Comparison of ENCODE assay signal across 1 cellular context in the genomic region with DNA sequence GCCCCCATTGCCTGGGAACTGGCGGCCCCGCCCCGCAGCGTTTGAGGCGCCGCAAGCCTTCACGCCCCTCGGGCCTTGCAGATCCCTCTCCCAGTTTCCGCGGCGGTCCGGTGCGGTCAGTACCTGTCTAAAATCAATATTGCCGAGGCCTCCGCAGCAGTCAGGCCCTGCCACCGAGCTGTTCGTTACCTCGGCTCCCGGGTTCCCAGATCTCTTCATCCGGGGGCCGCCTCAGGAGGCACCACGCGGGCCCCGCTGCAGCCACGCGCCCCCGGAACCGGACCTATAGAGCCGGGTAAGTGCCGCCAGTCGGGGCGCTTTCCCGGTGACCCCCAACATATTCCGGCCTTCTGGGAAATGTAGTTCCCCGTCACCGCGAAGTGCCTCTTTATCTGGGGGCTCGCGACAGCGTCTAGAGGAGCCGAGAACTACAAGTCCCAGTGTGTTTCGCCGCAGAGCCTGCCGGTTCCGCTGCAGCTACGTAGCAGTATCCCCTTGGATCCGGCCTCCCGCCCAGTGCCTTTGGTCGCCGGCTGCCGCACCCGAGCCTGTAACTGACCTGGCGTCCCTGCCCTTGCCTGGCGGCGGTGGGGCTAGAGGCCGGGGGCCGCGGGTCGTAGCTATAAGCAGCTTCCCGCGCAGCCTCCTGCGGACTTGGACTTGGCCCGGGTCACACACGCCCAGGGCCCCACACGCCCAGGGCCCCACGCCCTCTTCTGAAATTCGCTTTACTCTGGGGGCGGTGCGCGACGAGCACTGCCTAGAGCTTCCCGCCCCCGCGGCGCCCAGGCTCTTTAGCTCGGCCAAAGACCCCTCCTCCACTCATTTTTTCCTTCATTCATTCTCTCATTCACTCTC.
TF ChIP-seq lines count a peak whose summit lies in the region.

A gene with protein sequence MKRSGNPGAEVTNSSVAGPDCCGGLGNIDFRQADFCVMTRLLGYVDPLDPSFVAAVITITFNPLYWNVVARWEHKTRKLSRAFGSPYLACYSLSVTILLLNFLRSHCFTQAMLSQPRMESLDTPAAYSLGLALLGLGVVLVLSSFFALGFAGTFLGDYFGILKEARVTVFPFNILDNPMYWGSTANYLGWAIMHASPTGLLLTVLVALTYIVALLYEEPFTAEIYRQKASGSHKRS (minus strand): TSS at position 301 of the 858 bp plus-strand sequence. CDS start 82 bp downstream, at position 219.

TF ChIP-seq in HepG2, 621 proteins besides CTCF, POLR2A, EP300 and RAD21 (continued from another document and continues in another):
- TF ChIP-seq, protein P1, sequence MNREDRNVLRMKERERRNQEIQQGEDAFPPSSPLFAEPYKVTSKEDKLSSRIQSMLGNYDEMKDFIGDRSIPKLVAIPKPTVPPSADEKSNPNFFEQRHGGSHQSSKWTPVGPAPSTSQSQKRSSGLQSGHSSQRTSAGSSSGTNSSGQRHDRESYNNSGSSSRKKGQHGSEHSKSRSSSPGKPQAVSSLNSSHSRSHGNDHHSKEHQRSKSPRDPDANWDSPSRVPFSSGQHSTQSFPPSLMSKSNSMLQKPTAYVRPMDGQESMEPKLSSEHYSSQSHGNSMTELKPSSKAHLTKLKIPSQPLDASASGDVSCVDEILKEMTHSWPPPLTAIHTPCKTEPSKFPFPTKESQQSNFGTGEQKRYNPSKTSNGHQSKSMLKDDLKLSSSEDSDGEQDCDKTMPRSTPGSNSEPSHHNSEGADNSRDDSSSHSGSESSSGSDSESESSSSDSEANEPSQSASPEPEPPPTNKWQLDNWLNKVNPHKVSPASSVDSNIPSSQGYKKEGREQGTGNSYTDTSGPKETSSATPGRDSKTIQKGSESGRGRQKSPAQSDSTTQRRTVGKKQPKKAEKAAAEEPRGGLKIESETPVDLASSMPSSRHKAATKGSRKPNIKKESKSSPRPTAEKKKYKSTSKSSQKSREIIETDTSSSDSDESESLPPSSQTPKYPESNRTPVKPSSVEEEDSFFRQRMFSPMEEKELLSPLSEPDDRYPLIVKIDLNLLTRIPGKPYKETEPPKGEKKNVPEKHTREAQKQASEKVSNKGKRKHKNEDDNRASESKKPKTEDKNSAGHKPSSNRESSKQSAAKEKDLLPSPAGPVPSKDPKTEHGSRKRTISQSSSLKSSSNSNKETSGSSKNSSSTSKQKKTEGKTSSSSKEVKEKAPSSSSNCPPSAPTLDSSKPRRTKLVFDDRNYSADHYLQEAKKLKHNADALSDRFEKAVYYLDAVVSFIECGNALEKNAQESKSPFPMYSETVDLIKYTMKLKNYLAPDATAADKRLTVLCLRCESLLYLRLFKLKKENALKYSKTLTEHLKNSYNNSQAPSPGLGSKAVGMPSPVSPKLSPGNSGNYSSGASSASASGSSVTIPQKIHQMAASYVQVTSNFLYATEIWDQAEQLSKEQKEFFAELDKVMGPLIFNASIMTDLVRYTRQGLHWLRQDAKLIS (CRISPR knock-in tag; IDR thresholded peaks at IDR 0.05) = no peak
- TF ChIP-seq IRX3 (CRISPR knock-in tag; IDR thresholded peaks at IDR 0.05; ENCODE audit: borderline replicate concordance, low read depth) = peak; percentile 77; the same call in 1 of the 2 replicates
- TF ChIP-seq ZNF468 (CRISPR knock-in tag; IDR thresholded peaks at IDR 0.05) = no peak
- no peak for TF ChIP-seq PLRG1 (conservative IDR thresholded peaks at IDR 0.05)
- no peak for TF ChIP-seq RORA (CRISPR knock-in tag; IDR thresholded peaks at IDR 0.05)
- TF ChIP-seq ZBTB42 (CRISPR knock-in tag; IDR thresholded peaks at IDR 0.05) = no peak
- TF ChIP-seq ZNF160 (CRISPR knock-in tag; IDR thresholded peaks at IDR 0.05) = no peak
- peak; percentile 75; the same call in 1 of the 2 replicates for TF ChIP-seq TARDBP (CRISPR knock-in tag; IDR thresholded peaks at IDR 0.05)
- TF ChIP-seq, protein P2, sequence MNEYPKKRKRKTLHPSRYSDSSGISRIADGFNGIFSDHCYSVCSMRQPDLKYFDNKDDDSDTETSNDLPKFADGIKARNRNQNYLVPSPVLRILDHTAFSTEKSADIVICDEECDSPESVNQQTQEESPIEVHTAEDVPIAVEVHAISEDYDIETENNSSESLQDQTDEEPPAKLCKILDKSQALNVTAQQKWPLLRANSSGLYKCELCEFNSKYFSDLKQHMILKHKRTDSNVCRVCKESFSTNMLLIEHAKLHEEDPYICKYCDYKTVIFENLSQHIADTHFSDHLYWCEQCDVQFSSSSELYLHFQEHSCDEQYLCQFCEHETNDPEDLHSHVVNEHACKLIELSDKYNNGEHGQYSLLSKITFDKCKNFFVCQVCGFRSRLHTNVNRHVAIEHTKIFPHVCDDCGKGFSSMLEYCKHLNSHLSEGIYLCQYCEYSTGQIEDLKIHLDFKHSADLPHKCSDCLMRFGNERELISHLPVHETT (CRISPR knock-in tag; conservative IDR thresholded peaks at IDR 0.05) = peak; percentile 29; the same call in 1 of the 2 replicates
- TF ChIP-seq PPARG (CRISPR knock-in tag; conservative IDR thresholded peaks at IDR 0.05) = 0 out of 2 replicates have a peak, but pooled peaks have one; percentile 12
- TF ChIP-seq ZNF782 (CRISPR knock-in tag; IDR thresholded peaks at IDR 0.05; ENCODE audit: borderline replicate concordance) = peak; percentile 55; the same call in 1 of the 2 replicates
- TF ChIP-seq SOX13 (IDR thresholded peaks at IDR 0.05) = no peak
- TF ChIP-seq SOX13 (CRISPR knock-in tag; conservative IDR thresholded peaks at IDR 0.05 in 1 of 2, IDR thresholded peaks at IDR 0.05 in 1 of 2) = no peak; a peak in 2 of 4 replicates
- 0 out of 2 replicates have a peak, but pooled peaks have one; percentile 68 for TF ChIP-seq ZNF34 (CRISPR knock-in tag; IDR thresholded peaks at IDR 0.05; ENCODE audit: borderline replicate concordance)
- TF ChIP-seq JARID2 (CRISPR knock-in tag; IDR thresholded peaks at IDR 0.05; ENCODE audit: insufficient replicate concordance) = no peak
- TF ChIP-seq ZNF451 (CRISPR knock-in tag; IDR thresholded peaks at IDR 0.05) = no peak
- no peak for TF ChIP-seq ZNF562 (CRISPR knock-in tag; IDR thresholded peaks at IDR 0.05; ENCODE audit: borderline replicate concordance)
- no peak for TF ChIP-seq PAWR (CRISPR knock-in tag; IDR thresholded peaks at IDR 0.05; ENCODE audit: borderline replicate concordance)
- TF ChIP-seq ZNF30 (CRISPR knock-in tag; IDR thresholded peaks at IDR 0.05) = no peak
- peak; percentile 52; the same call in 1 of the 2 replicates for TF ChIP-seq ZNF703 (CRISPR knock-in tag; IDR thresholded peaks at IDR 0.05; ENCODE audit: borderline replicate concordance)
- 0 out of 2 replicates have a peak, but pooled peaks have one; percentile 4 for TF ChIP-seq ZNF552 (CRISPR knock-in tag; IDR thresholded peaks at IDR 0.05; ENCODE audit: borderline replicate concordance)
- TF ChIP-seq XBP1 (CRISPR knock-in tag; IDR thresholded peaks at IDR 0.05) = peak; percentile 31; the same call in 1 of the 2 replicates
- TF ChIP-seq POLR2G (IDR thresholded peaks at IDR 0.05; ENCODE audit: low read depth, low read length) = peak; percentile 81
- 0 out of 2 replicates have a peak, but pooled peaks have one; percentile 35 for TF ChIP-seq CHCHD3 (CRISPR knock-in tag; IDR thresholded peaks at IDR 0.05)
- peak; percentile 56; the same call in 1 of the 2 replicates for TF ChIP-seq ARNT2 (CRISPR knock-in tag; IDR thresholded peaks at IDR 0.05; ENCODE audit: low read depth)
- 0 out of 2 replicates have a peak, but pooled peaks have one; percentile 26 for TF ChIP-seq ZNF558 (CRISPR knock-in tag; IDR thresholded peaks at IDR 0.05; ENCODE audit: borderline replicate concordance)
- TF ChIP-seq ZNF383 (CRISPR knock-in tag; IDR thresholded peaks at IDR 0.05; ENCODE audit: borderline replicate concordance) = no peak
- TF ChIP-seq, protein P3, sequence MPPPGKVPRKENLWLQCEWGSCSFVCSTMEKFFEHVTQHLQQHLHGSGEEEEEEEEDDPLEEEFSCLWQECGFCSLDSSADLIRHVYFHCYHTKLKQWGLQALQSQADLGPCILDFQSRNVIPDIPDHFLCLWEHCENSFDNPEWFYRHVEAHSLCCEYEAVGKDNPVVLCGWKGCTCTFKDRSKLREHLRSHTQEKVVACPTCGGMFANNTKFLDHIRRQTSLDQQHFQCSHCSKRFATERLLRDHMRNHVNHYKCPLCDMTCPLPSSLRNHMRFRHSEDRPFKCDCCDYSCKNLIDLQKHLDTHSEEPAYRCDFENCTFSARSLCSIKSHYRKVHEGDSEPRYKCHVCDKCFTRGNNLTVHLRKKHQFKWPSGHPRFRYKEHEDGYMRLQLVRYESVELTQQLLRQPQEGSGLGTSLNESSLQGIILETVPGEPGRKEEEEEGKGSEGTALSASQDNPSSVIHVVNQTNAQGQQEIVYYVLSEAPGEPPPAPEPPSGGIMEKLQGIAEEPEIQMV (CRISPR knock-in tag; IDR thresholded peaks at IDR 0.05; ENCODE audit: low read depth) = peak; percentile 98
- TF ChIP-seq, protein P4, sequence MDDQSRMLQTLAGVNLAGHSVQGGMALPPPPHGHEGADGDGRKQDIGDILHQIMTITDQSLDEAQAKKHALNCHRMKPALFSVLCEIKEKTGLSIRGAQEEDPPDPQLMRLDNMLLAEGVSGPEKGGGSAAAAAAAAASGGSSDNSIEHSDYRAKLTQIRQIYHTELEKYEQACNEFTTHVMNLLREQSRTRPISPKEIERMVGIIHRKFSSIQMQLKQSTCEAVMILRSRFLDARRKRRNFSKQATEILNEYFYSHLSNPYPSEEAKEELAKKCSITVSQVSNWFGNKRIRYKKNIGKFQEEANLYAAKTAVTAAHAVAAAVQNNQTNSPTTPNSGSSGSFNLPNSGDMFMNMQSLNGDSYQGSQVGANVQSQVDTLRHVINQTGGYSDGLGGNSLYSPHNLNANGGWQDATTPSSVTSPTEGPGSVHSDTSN (CRISPR knock-in tag; IDR thresholded peaks at IDR 0.05; ENCODE audit: borderline replicate concordance) = no peak
- TF ChIP-seq, protein P5, sequence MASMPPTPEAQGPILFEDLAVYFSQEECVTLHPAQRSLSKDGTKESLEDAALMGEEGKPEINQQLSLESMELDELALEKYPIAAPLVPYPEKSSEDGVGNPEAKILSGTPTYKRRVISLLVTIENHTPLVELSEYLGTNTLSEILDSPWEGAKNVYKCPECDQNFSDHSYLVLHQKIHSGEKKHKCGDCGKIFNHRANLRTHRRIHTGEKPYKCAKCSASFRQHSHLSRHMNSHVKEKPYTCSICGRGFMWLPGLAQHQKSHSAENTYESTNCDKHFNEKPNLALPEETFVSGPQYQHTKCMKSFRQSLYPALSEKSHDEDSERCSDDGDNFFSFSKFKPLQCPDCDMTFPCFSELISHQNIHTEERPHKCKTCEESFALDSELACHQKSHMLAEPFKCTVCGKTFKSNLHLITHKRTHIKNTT (CRISPR knock-in tag; IDR thresholded peaks at IDR 0.05) = peak; percentile 85
- peak; percentile 39; the same call in 1 of the 2 replicates for TF ChIP-seq ELF3 (CRISPR knock-in tag; IDR thresholded peaks at IDR 0.05)
- TF ChIP-seq PHF21A (CRISPR knock-in tag; IDR thresholded peaks at IDR 0.05) = peak; percentile 84; the same call in 1 of the 2 replicates
- TF ChIP-seq, protein P6, sequence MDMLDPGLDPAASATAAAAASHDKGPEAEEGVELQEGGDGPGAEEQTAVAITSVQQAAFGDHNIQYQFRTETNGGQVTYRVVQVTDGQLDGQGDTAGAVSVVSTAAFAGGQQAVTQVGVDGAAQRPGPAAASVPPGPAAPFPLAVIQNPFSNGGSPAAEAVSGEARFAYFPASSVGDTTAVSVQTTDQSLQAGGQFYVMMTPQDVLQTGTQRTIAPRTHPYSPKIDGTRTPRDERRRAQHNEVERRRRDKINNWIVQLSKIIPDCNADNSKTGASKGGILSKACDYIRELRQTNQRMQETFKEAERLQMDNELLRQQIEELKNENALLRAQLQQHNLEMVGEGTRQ (IDR thresholded peaks at IDR 0.05; ENCODE audit: low read depth, low read length) = no peak
- TF ChIP-seq, protein P6 (CRISPR knock-in tag; IDR thresholded peaks at IDR 0.05; ENCODE audit: borderline replicate concordance) = peak; percentile 20; the same call in 1 of the 2 replicates
- no peak for TF ChIP-seq POLR2AphosphoS2 (IDR thresholded peaks at IDR 0.05; ENCODE audit: low read depth, low read length)
- peak; percentile 64 for TF ChIP-seq ZNF768 (CRISPR knock-in tag; IDR thresholded peaks at IDR 0.05)
- TF ChIP-seq AGO1 (IDR thresholded peaks at IDR 0.05; ENCODE audit: low read depth, low read length, poor library complexity, severe bottlenecking) = no peak
- TF ChIP-seq ZNF143 (CRISPR knock-in tag; IDR thresholded peaks at IDR 0.05) = peak; percentile 100
- TF ChIP-seq, protein P7, sequence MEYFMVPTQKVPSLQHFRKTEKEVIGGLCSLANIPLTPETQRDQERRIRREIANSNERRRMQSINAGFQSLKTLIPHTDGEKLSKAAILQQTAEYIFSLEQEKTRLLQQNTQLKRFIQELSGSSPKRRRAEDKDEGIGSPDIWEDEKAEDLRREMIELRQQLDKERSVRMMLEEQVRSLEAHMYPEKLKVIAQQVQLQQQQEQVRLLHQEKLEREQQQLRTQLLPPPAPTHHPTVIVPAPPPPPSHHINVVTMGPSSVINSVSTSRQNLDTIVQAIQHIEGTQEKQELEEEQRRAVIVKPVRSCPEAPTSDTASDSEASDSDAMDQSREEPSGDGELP (IDR thresholded peaks at IDR 0.05; ENCODE audit: borderline replicate concordance, low read depth) = peak; percentile 55; the same call in 1 of the 2 replicates
- TF ChIP-seq, protein P8, sequence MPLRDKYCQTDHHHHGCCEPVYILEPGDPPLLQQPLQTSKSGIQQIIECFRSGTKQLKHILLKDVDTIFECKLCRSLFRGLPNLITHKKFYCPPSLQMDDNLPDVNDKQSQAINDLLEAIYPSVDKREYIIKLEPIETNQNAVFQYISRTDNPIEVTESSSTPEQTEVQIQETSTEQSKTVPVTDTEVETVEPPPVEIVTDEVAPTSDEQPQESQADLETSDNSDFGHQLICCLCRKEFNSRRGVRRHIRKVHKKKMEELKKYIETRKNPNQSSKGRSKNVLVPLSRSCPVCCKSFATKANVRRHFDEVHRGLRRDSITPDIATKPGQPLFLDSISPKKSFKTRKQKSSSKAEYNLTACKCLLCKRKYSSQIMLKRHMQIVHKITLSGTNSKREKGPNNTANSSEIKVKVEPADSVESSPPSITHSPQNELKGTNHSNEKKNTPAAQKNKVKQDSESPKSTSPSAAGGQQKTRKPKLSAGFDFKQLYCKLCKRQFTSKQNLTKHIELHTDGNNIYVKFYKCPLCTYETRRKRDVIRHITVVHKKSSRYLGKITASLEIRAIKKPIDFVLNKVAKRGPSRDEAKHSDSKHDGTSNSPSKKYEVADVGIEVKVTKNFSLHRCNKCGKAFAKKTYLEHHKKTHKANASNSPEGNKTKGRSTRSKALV (CRISPR knock-in tag; IDR thresholded peaks at IDR 0.05) = no peak
- TF ChIP-seq KLF6 (CRISPR knock-in tag; IDR thresholded peaks at IDR 0.05) = no peak
